Comparison of ENCODE assay signal across 29 cellular contexts in the genomic region with DNA sequence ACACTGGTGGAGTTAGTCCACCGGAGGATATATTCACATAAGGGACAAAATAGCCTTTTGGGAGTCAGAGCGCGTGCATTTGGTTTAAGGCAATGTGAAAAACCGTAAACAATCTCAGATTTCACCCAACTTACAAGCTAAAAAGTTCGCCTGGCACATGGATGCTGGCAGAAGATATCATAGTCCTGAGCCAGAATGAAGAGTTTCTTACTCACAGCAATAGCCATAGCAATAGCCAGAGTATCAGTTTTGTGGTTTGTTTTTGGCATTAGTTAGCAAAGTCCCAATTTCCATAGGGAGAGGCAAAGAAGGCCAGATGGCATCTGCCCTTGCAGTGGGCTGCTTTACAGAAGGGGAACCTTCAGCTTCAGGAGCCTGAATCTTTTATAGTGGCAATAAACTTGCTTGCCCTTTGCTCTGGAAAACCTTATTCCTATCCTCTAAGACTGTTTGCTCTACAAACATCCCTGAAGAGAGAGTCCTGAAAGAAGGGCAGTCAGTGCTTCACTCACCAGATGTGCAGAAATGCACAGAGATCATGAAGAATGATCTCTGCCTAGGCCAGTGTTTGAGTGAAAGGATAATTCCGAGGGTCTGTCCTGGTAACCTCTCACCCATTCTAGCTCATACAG. TPM values are rescaled to one million over a fixed set of nuclear protein-coding genes. Genes with fewer than 3 reads are reported as not detected.
A peak's percentile ranks its signal among the peaks of the same experiment; 100 is the strongest.
DNase-seq lines count a peak whose midpoint lies in the region; TF ChIP-seq lines count a peak whose summit lies in the region.
"Had no signal": no experiment of that assay in that cellular context is flagged by ENCODE, and none has a peak within 500 bp of the region (broad histone marks: within the 10 kb centered on the region; RNA-seq: fewer than 3 reads in every experiment).

No MANE protein-coding gene starts in this region.

- no peak overlapping the region for H3K4me3 Mint-ChIP-seq in nephron progenitor cell
- H3K4me3 Mint-ChIP-seq in activated T-helper 1 cell treated with anti-CD3 and anti-CD28 coated beads, Interleukin-12 subunit alpha, Interleukin-12 subunit beta, Interleukin-2, Interleukin-4 antibody, amounts not matched to agents 30 ng/mL and 10 ng/mL and 1 ng/mL, durations not matched to agents 14 hours and 24 hours and 36 hours = no peak overlapping the region
- no peak overlapping the region for H3K4me3 Mint-ChIP-seq in activated CD4-positive, alpha-beta T cell treated with anti-CD3 and anti-CD28 coated beads, Interleukin-2, amount 10 ng/mL, durations not matched to agents 7 days and 5 days
- H3K4me3 Mint-ChIP-seq: activated naive CD4-positive, alpha-beta T cell treated with anti-CD3 and anti-CD28 coated beads for 36 hours; activated T-cell treated with anti-CD3 and anti-CD28 coated beads, Interleukin-2, amount 50 U/mL, for 4 hours; GM23338; naive thymus-derived CD8-positive, alpha-beta T cell; T-helper 17 cell had no signal

- H2AFZ ChIP-seq in fibroblast of lung (ENCODE audit: low read length) (no peak overlapping the region), PC-9 (no peak overlapping the region)
- H2AFZ ChIP-seq: GM23338, parathyroid adenoma had no signal

- H3K9me3 Mint-ChIP-seq in nephron progenitor cell = no peaks in the 10 kb centered on the region
- H3K9me3 Mint-ChIP-seq in activated T-helper 1 cell treated with anti-CD3 and anti-CD28 coated beads, Interleukin-12 subunit alpha, Interleukin-12 subunit beta, Interleukin-2, Interleukin-4 antibody, amounts not matched to agents 30 ng/mL and 10 ng/mL and 1 ng/mL, durations not matched to agents 14 hours and 24 hours and 36 hours = no peaks in the 10 kb centered on the region
- no peaks in the 10 kb centered on the region for H3K9me3 Mint-ChIP-seq in activated CD4-positive, alpha-beta T cell treated with anti-CD3 and anti-CD28 coated beads, Interleukin-2, amount 10 ng/mL, durations not matched to agents 7 days and 5 days
- H3K9me3 Mint-ChIP-seq: activated naive CD4-positive, alpha-beta T cell treated with anti-CD3 and anti-CD28 coated beads for 36 hours; activated T-cell treated with anti-CD3 and anti-CD28 coated beads, Interleukin-2, amount 50 U/mL, for 4 hours; GM23338; naive thymus-derived CD8-positive, alpha-beta T cell had no signal

- H3K9me3 ChIP-seq in fibroblast of lung (ENCODE audit: control insufficient read depth, insufficient read depth, low read depth, low read length) = no peaks in the 10 kb centered on the region
- no peaks in the 10 kb centered on the region for H3K9me3 ChIP-seq in PC-9 (ENCODE audit: insufficient read depth, low read depth)
- H3K9me3 ChIP-seq: A549, BE2C, stomach, upper lobe of right lung had no signal

- BruUV-seq in PC-9 (replicated peaks; lab: Mats Ljungman, UMichigan) = no TSS peak

- H3K79me2 ChIP-seq in fibroblast of lung (ENCODE audit: control insufficient read depth, insufficient read depth, low read length) (no peaks in the 10 kb centered on the region), PC-9 (ENCODE audit: low read depth) (no peaks in the 10 kb centered on the region)
- H3K79me2 ChIP-seq: parathyroid adenoma had no signal

- H4K20me1 ChIP-seq in fibroblast of lung (ENCODE audit: control insufficient read depth, extremely low read depth, insufficient read depth, low read length) = no peaks in the 10 kb centered on the region
- H4K20me1 ChIP-seq in PC-9 (ENCODE audit: insufficient read depth) = no peaks in the 10 kb centered on the region

- peak overlapping the region; percentile 98 for H3K27ac Mint-ChIP-seq in nephron progenitor cell
- no peak overlapping the region for H3K27ac Mint-ChIP-seq in activated T-helper 1 cell treated with anti-CD3 and anti-CD28 coated beads, Interleukin-12 subunit alpha, Interleukin-12 subunit beta, Interleukin-2, Interleukin-4 antibody, amounts not matched to agents 30 ng/mL and 10 ng/mL and 1 ng/mL, durations not matched to agents 14 hours and 24 hours and 36 hours
- H3K27ac Mint-ChIP-seq in activated CD4-positive, alpha-beta T cell treated with anti-CD3 and anti-CD28 coated beads, Interleukin-2, amount 10 ng/mL, durations not matched to agents 7 days and 5 days = no peak overlapping the region
- H3K27ac Mint-ChIP-seq: activated naive CD4-positive, alpha-beta T cell treated with anti-CD3 and anti-CD28 coated beads for 36 hours; naive thymus-derived CD8-positive, alpha-beta T cell; T-helper 17 cell had no signal

- intact Hi-C loops in PC-9 (cut with micrococcal nuclease; ENCODE audit: unreplicated experiment) = no loop called here
- intact Hi-C loops in activated T-helper 1 cell treated with anti-CD3 and anti-CD28 coated beads, Interleukin-12 subunit alpha, Interleukin-12 subunit beta, Interleukin-2, Interleukin-4 antibody, amounts not matched to agents 30 ng/mL and 10 ng/mL and 1 ng/mL, durations not matched to agents 14 hours and 24 hours and 36 hours (cut with micrococcal nuclease) = no loop called here

- DNase-seq in LoVo (ENCODE audit: low spot score) = peak; percentile 26
- peak; percentile 24 to 62 for DNase-seq in fibroblast of lung (ENCODE audit: low read depth in 2 of 2)
- DNase-seq in nephron progenitor cell = no peak
- DNase-seq in PC-9 = no peak
- no peak for DNase-seq in activated T-helper 1 cell treated with anti-CD3 and anti-CD28 coated beads, Interleukin-12 subunit alpha, Interleukin-12 subunit beta, Interleukin-2, Interleukin-4 antibody, amounts not matched to agents 30 ng/mL and 10 ng/mL and 1 ng/mL, durations not matched to agents 14 hours and 24 hours and 36 hours (ENCODE audit: low spot score)
- no peak for DNase-seq in activated CD4-positive, alpha-beta T cell treated with anti-CD3 and anti-CD28 coated beads, Interleukin-2, amount 10 ng/mL, durations not matched to agents 7 days and 5 days
- DNase-seq in KG1 (lab: John Stamatoyannopoulos, UW) = no peak
- DNase-seq: activated CD4-positive, alpha-beta T cell treated with anti-CD3 and anti-CD28 coated beads for 4 hours; activated naive CD4-positive, alpha-beta T cell treated with anti-CD3 and anti-CD28 coated beads for 36 hours; activated T-cell treated with anti-CD3 and anti-CD28 coated beads, Interleukin-2, amount 50 U/mL, for 4 hours; aorta; BE2C; caudate nucleus; dermis blood vessel endothelial cell; DMS79; GF-D8; left cardiac atrium; naive thymus-derived CD8-positive, alpha-beta T cell; NCI-H187; NCI-H526 treated with DMSO at 0.1 percent for 48 hours; RPMI8226; stimulated activated CD8-positive, alpha-beta memory T cell treated with anti-CD3 and anti-CD28 coated beads, Interleukin-4, amount 100 ng/mL, for 48 hours; stomach; T-helper 17 cell; upper lobe of right lung had no signal

- peaks cover 2% of the 10 kb centered on the region for H3K4me1 ChIP-seq in fibroblast of lung (ENCODE audit: control insufficient read depth, extremely low read depth, insufficient read depth, low read length)
- no peaks in the 10 kb centered on the region for H3K4me1 ChIP-seq in PC-9 (replicated peaks; ENCODE audit: insufficient read depth)
- H3K4me1 ChIP-seq: BE2C, parathyroid adenoma had no signal

- H3K36me3 ChIP-seq in fibroblast of lung (ENCODE audit: control insufficient read depth, insufficient read depth, low read length) (no peaks in the 10 kb centered on the region), PC-9 (ENCODE audit: low read depth) (0 out of 2 replicates have a peak, but pooled peaks cover under 1% of the 10 kb centered on the region)
- H3K36me3 ChIP-seq: BE2C had no signal

- H3K27me3 ChIP-seq in fibroblast of lung (ENCODE audit: control insufficient read depth, insufficient read depth, low read length) (no peaks in the 10 kb centered on the region), PC-9 (ENCODE audit: insufficient read depth, low read depth) (no peaks in the 10 kb centered on the region)
- H3K27me3 ChIP-seq: BE2C, stomach, upper lobe of right lung had no signal

- no peak overlapping the region for H3K4me3 ChIP-seq in fibroblast of lung (replicated peaks in 1 of 4; ENCODE audit: control extremely low read depth in 1 of 4, insufficient read depth in 1 of 4, low read depth in 3 of 4, low read length in 4 of 4)
- H3K4me3 ChIP-seq in PC-9 = no peak overlapping the region
- H3K4me3 ChIP-seq: A549, GM23338, stomach, upper lobe of right lung had no signal

- H3K9me2 ChIP-seq in PC-9 (ENCODE audit: insufficient read depth) = no peaks in the 10 kb centered on the region

- CTCF ChIA-PET in PC-9 (lab: Charles Lee) = no interaction called here
- CTCF ChIA-PET in activated CD4-positive, alpha-beta T cell treated with anti-CD3 and anti-CD28 coated beads, Interleukin-2, amount 10 ng/mL, durations not matched to agents 7 days and 5 days (lab: Charles Lee) = no interaction called here

- no peaks in the 10 kb centered on the region for H3K27me3 Mint-ChIP-seq in nephron progenitor cell (ENCODE audit: low read depth, poor library complexity)
- H3K27me3 Mint-ChIP-seq in activated T-helper 1 cell treated with anti-CD3 and anti-CD28 coated beads, Interleukin-12 subunit alpha, Interleukin-12 subunit beta, Interleukin-2, Interleukin-4 antibody, amounts not matched to agents 30 ng/mL and 10 ng/mL and 1 ng/mL, durations not matched to agents 14 hours and 24 hours and 36 hours (ENCODE audit: insufficient read depth) = no peaks in the 10 kb centered on the region
- peaks cover 2% of the 10 kb centered on the region for H3K27me3 Mint-ChIP-seq in activated CD4-positive, alpha-beta T cell treated with anti-CD3 and anti-CD28 coated beads, Interleukin-2, amount 10 ng/mL, durations not matched to agents 7 days and 5 days
- H3K27me3 Mint-ChIP-seq: naive thymus-derived CD8-positive, alpha-beta T cell; T-helper 17 cell had no signal

- peaks cover 15% of the 10 kb centered on the region for H3K36me3 Mint-ChIP-seq in nephron progenitor cell (ENCODE audit: low read depth)
- H3K36me3 Mint-ChIP-seq in activated T-helper 1 cell treated with anti-CD3 and anti-CD28 coated beads, Interleukin-12 subunit alpha, Interleukin-12 subunit beta, Interleukin-2, Interleukin-4 antibody, amounts not matched to agents 30 ng/mL and 10 ng/mL and 1 ng/mL, durations not matched to agents 14 hours and 24 hours and 36 hours (ENCODE audit: low read depth) = no peaks in the 10 kb centered on the region
- H3K36me3 Mint-ChIP-seq in activated CD4-positive, alpha-beta T cell treated with anti-CD3 and anti-CD28 coated beads, Interleukin-2, amount 10 ng/mL, durations not matched to agents 7 days and 5 days (ENCODE audit: low read depth) = no peaks in the 10 kb centered on the region
- H3K36me3 Mint-ChIP-seq: naive thymus-derived CD8-positive, alpha-beta T cell had no signal

- H3K4me2 ChIP-seq in fibroblast of lung (ENCODE audit: extremely low read depth, insufficient read depth, low read length) (no peak overlapping the region), PC-9 (no peak overlapping the region)
- H3K4me2 ChIP-seq: A549, GM23338 had no signal

- H3K27ac ChIP-seq in 22Rv1 = peak overlapping the region; percentile 61
- H3K27ac ChIP-seq in fibroblast of lung (ENCODE audit: insufficient read depth, low read length) = no peak overlapping the region
- no peak overlapping the region for H3K27ac ChIP-seq in PC-9
- H3K27ac ChIP-seq: A549, parathyroid adenoma, stomach, upper lobe of right lung had no signal

- POLR2A ChIA-PET in PC-9 (lab: Charles Lee; ENCODE audit: unreplicated experiment) = no interaction called here
- POLR2A ChIA-PET in activated CD4-positive, alpha-beta T cell treated with anti-CD3 and anti-CD28 coated beads, Interleukin-2, amount 10 ng/mL, durations not matched to agents 7 days and 5 days (lab: Charles Lee) = no interaction called here

- H3K9ac ChIP-seq in fibroblast of lung (ENCODE audit: insufficient read depth, low read length) = no peak overlapping the region
- H3K9ac ChIP-seq: parathyroid adenoma had no signal

- TF ChIP-seq CTCF in 22Rv1 (IDR thresholded peaks at IDR 0.05) (no peak), fibroblast of lung (conservative IDR thresholded peaks at IDR 0.05 in 1 of 2, IDR thresholded peaks at IDR 0.05 in 1 of 2; ENCODE audit: low read depth in 1 of 2, low read length in 2 of 2) (no peak), nephron progenitor cell (IDR thresholded peaks at IDR 0.05) (no peak), PC-9 (conservative IDR thresholded peaks at IDR 0.05) (no peak)

- H3K4me1 Mint-ChIP-seq in nephron progenitor cell = peaks cover 30% of the 10 kb centered on the region
- no peaks in the 10 kb centered on the region for H3K4me1 Mint-ChIP-seq in activated T-helper 1 cell treated with anti-CD3 and anti-CD28 coated beads, Interleukin-12 subunit alpha, Interleukin-12 subunit beta, Interleukin-2, Interleukin-4 antibody, amounts not matched to agents 30 ng/mL and 10 ng/mL and 1 ng/mL, durations not matched to agents 14 hours and 24 hours and 36 hours (ENCODE audit: low read depth)
- H3K4me1 Mint-ChIP-seq in activated CD4-positive, alpha-beta T cell treated with anti-CD3 and anti-CD28 coated beads, Interleukin-2, amount 10 ng/mL, durations not matched to agents 7 days and 5 days = no peaks in the 10 kb centered on the region
- H3K4me1 Mint-ChIP-seq: naive thymus-derived CD8-positive, alpha-beta T cell had no signal

- 0 out of 2 replicates have a peak, but pooled peaks cover 4% of the 10 kb centered on the region for H3F3A ChIP-seq in PC-9 (ENCODE audit: insufficient read depth, low read depth)

RNA-seq across cellular contexts. Expression of a gene that starts 28.7 kb away (rescaled TPM):
- total RNA-seq in fibroblast of lung (19.7 and 20.0 TPM in 2 replicates), PC-9 (2021) (13.3 and 20.7 TPM in 2 replicates)
- polyA plus RNA-seq in fibroblast of lung = 10.5 and 12.0 TPM in 2 replicates
- polyA plus RNA-seq in fibroblast of lung (2012) = 9.6 and 10.4 TPM in 2 replicates
- 1.9 and 2.1 TPM in 2 replicates for polyA minus RNA-seq in fibroblast of lung (ENCODE audit: low replicate concordance)
- 27.9 and 30.6 TPM in 2 replicates for total RNA-seq in activated T-helper 1 cell treated with anti-CD3 and anti-CD28 coated beads, Interleukin-12 subunit alpha, Interleukin-12 subunit beta, Interleukin-2, Interleukin-4 antibody, amounts not matched to agents 30 ng/mL and 10 ng/mL and 1 ng/mL, durations not matched to agents 14 hours and 24 hours and 36 hours
- 10 to 100 TPM; 30.2 to 32.6 TPM for total RNA-seq in activated CD4-positive, alpha-beta T cell treated with anti-CD3 and anti-CD28 coated beads, Interleukin-2, amount 10 ng/mL, durations not matched to agents 7 days and 5 days

Comparison
In these comparisons a context has a peak if more than half of its experiments do, and no peak if none do; other contexts are left out.
1. DNase-seq: peak in LoVo (single experiment) and fibroblast of lung (2 of 2); none in nephron progenitor cell (single experiment), PC-9 (0 of 2), activated T-helper 1 cell treated with anti-CD3 and anti-CD28 coated beads, Interleukin-12 subunit alpha, Interleukin-12 subunit beta, Interleukin-2, Interleukin-4 antibody, amounts not matched to agents 30 ng/mL and 10 ng/mL and 1 ng/mL, durations not matched to agents 14 hours and 24 hours and 36 hours (single experiment), activated CD4-positive, alpha-beta T cell treated with anti-CD3 and anti-CD28 coated beads, Interleukin-2, amount 10 ng/mL, durations not matched to agents 7 days and 5 days (single experiment) and KG1 (single experiment).